In the genomic region with DNA sequence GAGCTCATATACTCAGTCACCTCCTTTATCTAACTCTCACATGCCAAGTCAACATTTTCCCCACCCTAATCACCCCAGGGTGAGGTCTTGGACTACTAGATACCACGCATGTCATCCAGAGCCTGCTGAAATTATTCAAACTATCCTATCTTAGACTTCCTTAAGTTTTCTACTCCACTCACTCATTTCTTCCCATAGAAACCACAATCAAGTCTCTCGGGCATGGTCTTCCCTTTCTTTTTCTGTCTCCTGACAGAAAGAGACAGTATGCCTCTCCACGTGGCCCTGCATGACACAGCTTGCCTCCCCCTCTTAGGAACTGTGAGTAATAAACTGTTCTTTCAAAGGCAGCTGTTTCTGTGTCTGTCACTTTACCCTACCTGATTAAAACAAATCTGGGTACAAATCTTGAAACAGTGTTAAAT, we compare ENCODE assay signal across 18 cellular contexts. TPM values are rescaled to one million over a fixed set of nuclear protein-coding genes. Genes with fewer than 3 reads are reported as not detected.
"Had no signal": no experiment of that assay in that cellular context is flagged by ENCODE, and none has a peak within 500 bp of the region (broad histone marks: within the 10 kb centered on the region; RNA-seq: fewer than 3 reads in every experiment).

No MANE protein-coding gene starts in this region.

- H3K4me3 Mint-ChIP-seq: endodermal cell had no signal

- H3K27ac ChIP-seq: ascending aorta, dorsolateral prefrontal cortex, psoas muscle, right lobe of liver, SJCRH30, spleen had no signal

- H3K9me3 Mint-ChIP-seq: endodermal cell had no signal

- H3K36me3 ChIP-seq: ascending aorta, right lobe of liver, SJCRH30, spleen had no signal

- H3K4me1 ChIP-seq: ascending aorta, psoas muscle, right lobe of liver, spleen had no signal

- H3K9me3 ChIP-seq: ascending aorta, psoas muscle, right lobe of liver, SJCRH30, spleen had no signal

- DNase-seq: activated gamma-delta T cell treated with Interleukin-2 at 50 U/mL for 16 hours; activated T-cell treated with anti-CD3 and anti-CD28 coated beads, Interleukin-2, amount 50 U/mL, for 48 hours; dorsolateral prefrontal cortex; endodermal cell; hippocampal formation; left ventricle myocardium superior; mesendoderm; psoas muscle; right lobe of liver; SJCRH30; spleen; stimulated activated CD4-positive, alpha-beta T cell treated with anti-CD3 and anti-CD28 coated beads, Interleukin-1b, Interleukin-23, amount 100 ng/mL, for 48 hours had no signal

- H3K4me3 ChIP-seq: ascending aorta, dorsolateral prefrontal cortex, psoas muscle, right lobe of liver, SJCRH30, spleen had no signal

- ATAC-seq: activated CD4-positive, CD25-positive, alpha-beta regulatory T cell treated with anti-CD3 and anti-CD28 coated beads, Interleukin-2, amount 50 U/mL, for 24 hours; left ventricle myocardium superior; psoas muscle; right lobe of liver had no signal

- H3K27ac Mint-ChIP-seq: endodermal cell had no signal

- H3K27me3 ChIP-seq: ascending aorta, right lobe of liver, SJCRH30 had no signal

RNA-seq across cellular contexts. Expression of a gene that starts 29.4 kb away (rescaled TPM):
- total RNA-seq: ascending aorta, glomerular endothelial cell, kidney epithelial cell, left ventricle myocardium superior, omental fat pad, psoas muscle, right lobe of liver, SJCRH30, ureter had no signal
